8 cellular contexts compared by ENCODE assay signal in the genomic region with DNA sequence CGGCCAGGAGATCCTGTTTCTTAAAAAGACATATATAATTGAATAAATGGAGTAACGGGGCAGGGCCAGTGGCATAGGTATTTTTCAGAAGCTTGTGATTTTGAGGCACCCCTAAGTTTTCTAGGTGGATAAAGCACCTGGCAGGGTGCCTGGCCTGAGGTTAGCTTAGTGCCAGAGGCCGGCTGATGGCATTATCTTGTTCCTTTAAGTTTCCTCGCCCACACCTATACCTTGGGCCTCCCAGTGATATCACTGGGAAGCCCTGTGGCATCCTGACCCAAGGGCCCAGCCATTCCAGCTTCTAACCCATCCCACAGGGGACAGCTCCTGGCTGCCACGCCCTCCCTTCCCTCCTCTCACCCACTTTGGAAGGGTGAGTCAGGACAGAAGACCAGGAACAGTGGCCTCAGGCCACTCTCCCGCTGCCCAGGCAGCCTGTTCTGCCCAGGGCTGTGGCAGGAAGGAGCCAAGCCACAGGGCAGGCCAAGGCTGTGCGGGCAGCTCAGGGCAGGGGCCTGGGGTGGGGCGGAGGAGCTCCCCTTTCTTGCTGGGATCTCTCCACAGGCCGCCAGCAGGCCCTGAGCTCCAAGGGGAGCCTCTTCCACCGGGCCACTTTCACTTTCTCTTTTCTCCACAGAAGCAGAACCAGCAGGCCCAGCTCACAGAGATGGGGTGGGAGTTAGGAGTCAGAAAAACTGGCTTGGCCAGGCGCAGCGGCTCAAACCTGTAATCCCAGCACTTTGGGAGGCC.
DNase-seq lines count a peak whose midpoint lies in the region; ATAC-seq and TF ChIP-seq lines count a peak whose summit lies in the region.

No MANE protein-coding gene starts in this region.

- in situ Hi-C loops in astrocyte of the spinal cord (cut with HindIII; ENCODE audit: low sequenced_read_pairs), result no loop called here

- H4K20me1 ChIP-seq in hepatocyte (ENCODE audit: insufficient read depth, poor library complexity, severe bottlenecking), result no peaks in the 10 kb centered on the region

- DNase-seq in 8988T, result peak; percentile 46
- peak; percentile 69 for DNase-seq in GM20000 (ENCODE audit: low spot score)
- DNase-seq in SJSA1 (ENCODE audit: low read depth in 1 of 2, low spot score in 2 of 2), result peak; percentile 83 to 87
- peak; percentile 81 for DNase-seq in astrocyte of the spinal cord (ENCODE audit: low read depth, low spot score)
- DNase-seq in hepatocyte (ENCODE audit: low spot score), result peak; percentile 76
- peak; percentile 59 for DNase-seq in stimulated activated CD4-positive, alpha-beta T cell treated with anti-CD3 and anti-CD28 coated beads, Interleukin-15, amount 100 ng/mL, for 24 hours

- WGBS in hepatocyte (ENCODE audit: low lambda C conversion rate, missing lambda C conversion rate), result 71% methylated on average over 12 of the region's 12 CpGs

- ATAC-seq in HG03196 (IDR thresholded peaks at IDR 0.05; ENCODE audit: unreplicated experiment), result no peak
- no peak for ATAC-seq in HG03439 (IDR thresholded peaks at IDR 0.05; ENCODE audit: unreplicated experiment)

- H3K36me3 ChIP-seq in SJSA1 (no peaks in the 10 kb centered on the region), hepatocyte (replicated peaks; ENCODE audit: insufficient read depth, low read depth) (no peaks in the 10 kb centered on the region)

- H3K27me3 ChIP-seq in SJSA1 (replicated peaks), result no peaks in the 10 kb centered on the region
- no peaks in the 10 kb centered on the region for H3K27me3 ChIP-seq in hepatocyte

- H3K4me2 ChIP-seq in hepatocyte, result peak overlapping the region; percentile 59

- H3K27ac ChIP-seq in SJSA1 (peak overlapping the region; percentile 87), hepatocyte (peak overlapping the region; percentile 95)

- no peaks in the 10 kb centered on the region for H3K9me2 ChIP-seq in hepatocyte (replicated peaks; ENCODE audit: insufficient read depth)

- no peaks in the 10 kb centered on the region for H3K79me2 ChIP-seq in hepatocyte

- H3K4me3 ChIP-seq in SJSA1 (peak overlapping the region; percentile 30), astrocyte of the spinal cord (ENCODE audit: low read depth, low read length) (no peak overlapping the region), hepatocyte (no peak overlapping the region)

- H3K4me1 ChIP-seq in SJSA1 (replicated peaks) (peaks cover 76% of the 10 kb centered on the region), hepatocyte (ENCODE audit: insufficient read depth) (peaks cover 60% of the 10 kb centered on the region)

- TF ChIP-seq CTCF in GM20000 (IDR thresholded peaks at IDR 0.05; ENCODE audit: extremely low read depth, missing control alignments), result no peak
- no peak for TF ChIP-seq CTCF in astrocyte of the spinal cord (IDR thresholded peaks at IDR 0.05; ENCODE audit: low read depth, low read length)
- no peak for TF ChIP-seq CTCF in hepatocyte (IDR thresholded peaks at IDR 0.05; ENCODE audit: poor library complexity)

- H3K9me3 ChIP-seq in SJSA1 (replicated peaks) (no peaks in the 10 kb centered on the region), hepatocyte (ENCODE audit: low read depth) (no peaks in the 10 kb centered on the region)

- H2AFZ ChIP-seq in hepatocyte, result peak overlapping the region; percentile 32
